8 cellular contexts compared by ENCODE assay signal in genomic region chr12:12716151-12716844, GRCh38. TPM values are rescaled to one million over a fixed set of nuclear protein-coding genes. Genes with fewer than 3 reads are reported as not detected.
A peak's percentile ranks its signal among the peaks of the same experiment; 100 is the strongest.
DNase-seq lines count a peak whose midpoint lies in the region; ATAC-seq and TF ChIP-seq lines count a peak whose summit lies in the region.

No MANE protein-coding gene starts in this region.

- CTCF ChIA-PET in RWPE1 (lab: Yijun Ruan, JAX), result interaction anchor here (0.5 to 0.7 kb wide), 2 partner anchors 129 to 463 kb away, joined by 3 to 4 read pairs; no protein-coding TSS in a partner anchor

- H3K4me3 ChIP-seq in ectodermal cell (ENCODE audit: insufficient read depth, low read depth, low read length) (peak overlapping the region; percentile 96), mucosa of descending colon (peak overlapping the region; percentile 99)

- WGBS in ectodermal cell, 2 experiments, result 15 to 17% methylated on average over 18 of the region's 18 CpGs

- peak; percentile 27 for ATAC-seq in Right ventricle myocardium superior (ENCODE audit: poor library complexity)
- ATAC-seq in Right ventricle myocardium inferior, result no peak
- no peak for ATAC-seq in mucosa of descending colon
- ATAC-seq in HG03342 (IDR thresholded peaks at IDR 0.05; ENCODE audit: unreplicated experiment), result no peak

- H3K36me3 ChIP-seq in ectodermal cell (ENCODE audit: control insufficient read depth, insufficient read depth, low read length) (peaks cover 10% of the 10 kb centered on the region), mucosa of descending colon (ENCODE audit: low read depth) (no peaks in the 10 kb centered on the region)

- intact Hi-C loops in Right ventricle myocardium superior (cut with DNase I), result loop anchor here (5.0 kb wide), 1 partner anchor 71 kb away; the partner anchor contains the start of gene APOLD1
- intact Hi-C loops in Right ventricle myocardium inferior (cut with DNase I), result loop anchor here (2.0 to 5.0 kb wide), 3 partner anchors 19 to 104 kb away; partner anchors contain the start of genes CREBL2 and GPR19
- intact Hi-C loops in mucosa of descending colon (cut with DNase I, micrococcal nuclease), result no loop called here

- no peaks in the 10 kb centered on the region for H3K27me3 ChIP-seq in ectodermal cell (ENCODE audit: control insufficient read depth, insufficient read depth, low read length, poor library complexity, severe bottlenecking)

- H3K9me3 ChIP-seq in ectodermal cell (ENCODE audit: control insufficient read depth, low read length) (no peaks in the 10 kb centered on the region), mucosa of descending colon (no peaks in the 10 kb centered on the region)

- POLR2A ChIA-PET in RWPE1 (lab: Yijun Ruan, JAX; ENCODE audit: low non-redundant PET), result interaction anchor here (0.5 to 1.5 kb wide), 6 partner anchors 9 to 1136 kb away, joined by 3 to 5 read pairs (median 4); partner anchors contain the start of gene BORCS5

- in situ Hi-C loops in GM13976 (cut with MboI; ENCODE audit: low sequenced_read_pairs, unreplicated experiment), result loop anchor here (25.0 kb wide), 1 partner anchor 1129 kb away; no protein-coding TSS in a partner anchor

- H3K4me1 ChIP-seq in ectodermal cell (ENCODE audit: control insufficient read depth, insufficient read depth, low read length) (peaks cover 34% of the 10 kb centered on the region), mucosa of descending colon (ENCODE audit: low read depth) (peaks cover 38% of the 10 kb centered on the region)

- DNase-seq in Right ventricle myocardium superior (no peak), Right ventricle myocardium inferior (ENCODE audit: missing footprints) (no peak), RWPE1 (ENCODE audit: low spot score) (no peak), mucosa of descending colon (peak in 1 of 3 donors; percentile 50), HCEC 1CT (no peak), GM13976 (ENCODE audit: low spot score) (no peak)

- TF ChIP-seq CTCF in RWPE1 (conservative IDR thresholded peaks at IDR 0.05; ENCODE audit: low read depth) (no peak), mucosa of descending colon (IDR thresholded peaks at IDR 0.05) (no peak), GM13976 (IDR thresholded peaks at IDR 0.05; ENCODE audit: borderline replicate concordance, control extremely low read depth, extremely low read depth, insufficient read depth, missing control alignments) (no peak)

- peak overlapping the region; percentile 99 for H3K27ac ChIP-seq in RWPE1
- H3K27ac ChIP-seq in ectodermal cell (ENCODE audit: insufficient read depth, low read depth, low read length, poor library complexity, severe bottlenecking), result peak overlapping the region; percentile 62

RNA-seq across cellular contexts. Expression of gene CDKN1B, which starts 0.9 kb away (rescaled TPM):
- 37.5 TPM for total RNA-seq in Right ventricle myocardium superior
- 38.0 TPM for total RNA-seq in Right ventricle myocardium inferior
- polyA plus RNA-seq in ectodermal cell (2013, experiment 1 of 4), result 52.6 TPM
- 48.3 TPM for polyA plus RNA-seq in ectodermal cell (2013, experiment 2 of 4)
- 44.7 TPM for polyA plus RNA-seq in ectodermal cell (2013, experiment 3 of 4)
- 45.3 TPM for polyA plus RNA-seq in ectodermal cell (2013, experiment 4 of 4)
- 10 to 100 TPM; 46.7 to 71.1 (median 53.0) TPM for total RNA-seq in mucosa of descending colon

RNA-seq across cellular contexts. Expression of gene GPR19, which starts 20.3 kb away (rescaled TPM):
- total RNA-seq in Right ventricle myocardium superior (not detected), Right ventricle myocardium inferior (not detected), mucosa of descending colon (under 1 TPM; 0.52 to 0.89 (median 0.82) TPM)
- 36.1 TPM for polyA plus RNA-seq in ectodermal cell (2013, experiment 1 of 4)
- 48.7 TPM for polyA plus RNA-seq in ectodermal cell (2013, experiment 2 of 4)
- 38.5 TPM for polyA plus RNA-seq in ectodermal cell (2013, experiment 3 of 4)
- polyA plus RNA-seq in ectodermal cell (2013, experiment 4 of 4), result 45.1 TPM

Comparison
In these comparisons a context has a peak if more than half of its experiments do, and no peak if none do; other contexts are left out.
1. intact Hi-C loops: an anchor here in Right ventricle myocardium superior (5.0 kb wide) and Right ventricle myocardium inferior (2.0 to 5.0 kb wide); none called in mucosa of descending colon.